ENCODE assay signal across 8 cellular contexts in the genomic region with DNA sequence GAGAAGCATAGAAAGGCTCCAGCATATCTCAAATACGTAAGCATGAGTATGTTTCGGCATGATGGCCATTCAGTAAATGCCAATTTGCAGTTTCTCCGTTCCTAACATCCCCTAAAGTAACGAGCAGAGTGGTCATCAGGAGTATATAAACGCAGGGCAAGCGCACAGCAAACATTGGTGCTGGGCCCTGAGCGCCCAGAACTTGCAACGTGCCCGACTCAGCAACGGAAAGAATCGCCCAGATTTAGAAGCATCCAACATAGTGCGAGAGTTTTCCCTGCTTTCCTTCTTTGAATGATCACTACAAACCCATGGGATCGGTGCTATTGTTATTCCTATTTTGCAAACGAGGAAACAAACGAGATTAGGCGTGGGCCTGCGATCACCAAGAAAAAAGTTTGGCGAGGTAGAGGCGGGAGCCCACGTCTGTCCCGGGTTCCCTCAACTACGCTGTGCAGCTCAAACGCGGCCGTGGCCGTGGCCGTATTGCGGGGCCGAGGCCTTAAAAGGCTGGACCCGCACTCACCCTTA. TPM values are rescaled to one million over a fixed set of nuclear protein-coding genes. Genes with fewer than 3 reads are reported as not detected.
A peak's percentile ranks its signal among the peaks of the same experiment; 100 is the strongest.
DNase-seq lines count a peak whose midpoint lies in the region; ATAC-seq and TF ChIP-seq lines count a peak whose summit lies in the region.

No MANE protein-coding gene starts in this region.

- peaks cover 34% of the 10 kb centered on the region for H3K4me1 Mint-ChIP-seq in neural crest cell

- no peak for TF ChIP-seq CTCF in RWPE1 (conservative IDR thresholded peaks at IDR 0.05; ENCODE audit: low read depth)
- no peak for TF ChIP-seq CTCF in epithelial cell of proximal tubule (conservative IDR thresholded peaks at IDR 0.05; ENCODE audit: low read depth, low read length)
- TF ChIP-seq CTCF in neural crest cell (conservative IDR thresholded peaks at IDR 0.05), result no peak

- H3K36me3 Mint-ChIP-seq in neural crest cell (ENCODE audit: low read depth), result peaks cover 28% of the 10 kb centered on the region

- H3K9me3 Mint-ChIP-seq in neural crest cell, result peaks cover 5% of the 10 kb centered on the region

- peak overlapping the region; percentile 79 for H3K4me3 ChIP-seq in epithelial cell of proximal tubule (ENCODE audit: low read depth, low read length)

- DNase-seq in RWPE1 (ENCODE audit: low spot score) (no peak), epithelial cell of proximal tubule (ENCODE audit: low read depth) (no peak), neural crest cell (ENCODE audit: low read depth, low spot score) (no peak)

- H3K27ac Mint-ChIP-seq in neural crest cell (ENCODE audit: unreplicated experiment), result peak overlapping the region; percentile 100

- H3K27me3 Mint-ChIP-seq in neural crest cell (ENCODE audit: low read depth), result no peaks in the 10 kb centered on the region

- ATAC-seq in GM19463 (IDR thresholded peaks at IDR 0.05; ENCODE audit: unreplicated experiment) (peak; percentile 34), GM18868 (IDR thresholded peaks at IDR 0.05; ENCODE audit: unreplicated experiment) (no peak), GM21447 (IDR thresholded peaks at IDR 0.05; ENCODE audit: unreplicated experiment) (no peak), HG03108 (IDR thresholded peaks at IDR 0.05; ENCODE audit: unreplicated experiment) (no peak), HG02798 (IDR thresholded peaks at IDR 0.05; ENCODE audit: poor library complexity, unreplicated experiment) (no peak)

- H3K4me3 Mint-ChIP-seq in neural crest cell, result peak overlapping the region; percentile 96

- peak overlapping the region; percentile 94 for H3K27ac ChIP-seq in RWPE1

- CTCF ChIA-PET in RWPE1 (lab: Yijun Ruan, JAX), result interaction anchor here (0.6 to 2.2 kb wide), 4 partner anchors 11 to 869 kb away, joined by 3 to 8 read pairs (median 3); no protein-coding TSS in a partner anchor

- POLR2A ChIA-PET in RWPE1 (lab: Yijun Ruan, JAX; ENCODE audit: low non-redundant PET), result interaction anchor here (0.6 kb wide), 1 partner anchor 172 kb away, joined by 3 read pairs; no protein-coding TSS in a partner anchor

RNA-seq across cellular contexts. Expression of gene RPS14, which starts 0.5 kb away (rescaled TPM):
- total RNA-seq in epithelial cell of proximal tubule (2,963 and 3,646 TPM in 2 replicates), neural crest cell (2,170 and 2,213 TPM in 2 replicates)

RNA-seq across cellular contexts. Expression of gene CD74, which starts 36.3 kb away (rescaled TPM):
- total RNA-seq in epithelial cell of proximal tubule (31.2 and 54.4 TPM in 2 replicates), neural crest cell (6.3 and 7.3 TPM in 2 replicates)

RNA-seq across cellular contexts. Expression of gene NDST1, which starts 58.9 kb away (rescaled TPM):
- total RNA-seq in epithelial cell of proximal tubule, result 64.2 and 65.4 TPM in 2 replicates
- total RNA-seq in neural crest cell, result 108 and 112 TPM in 2 replicates
